Comparison of ENCODE assay signal across 1 cellular context in genomic region chr2:124875627-124876244, GRCh38.
TF ChIP-seq lines count a peak whose summit lies in the region.

No MANE protein-coding gene starts in this region.

TF ChIP-seq in GM12878, 131 proteins besides CTCF, POLR2A, EP300 and RAD21 (continued from another document):
- TF ChIP-seq ATF2 (IDR thresholded peaks at IDR 0.05; ENCODE audit: low read length) (peak; percentile 71), TARDBP (IDR thresholded peaks at IDR 0.05; ENCODE audit: borderline replicate concordance) (no peak), ZBED1 (IDR thresholded peaks at IDR 0.05; ENCODE audit: borderline replicate concordance) (peak; percentile 73; the same call in 1 of the 2 replicates), RELB (IDR thresholded peaks at IDR 0.05; ENCODE audit: low read depth) (0 out of 2 replicates have a peak, but pooled peaks have one; percentile 31), PKNOX1 (IDR thresholded peaks at IDR 0.05) (peak; percentile 87), ATF7 (IDR thresholded peaks at IDR 0.05; ENCODE audit: low read depth) (peak; percentile 59; the same call in 1 of the 2 replicates), E2F4 (IDR thresholded peaks at IDR 0.05; ENCODE audit: low read depth, low read length) (no peak), PML (IDR thresholded peaks at IDR 0.05; ENCODE audit: low read length) (0 out of 2 replicates have a peak, but pooled peaks have one; percentile 51), GABPA (IDR thresholded peaks at IDR 0.05; ENCODE audit: low read depth) (peak; percentile 35; the same call in 1 of the 2 replicates), IKZF2 (IDR thresholded peaks at IDR 0.05) (peak in 1 of 2 experiments; percentile 42; a peak in 2 of 4 replicates), MTA3 (IDR thresholded peaks at IDR 0.05; ENCODE audit: borderline replicate concordance, low read length) (no peak), BCL3 (IDR thresholded peaks at IDR 0.05; ENCODE audit: borderline replicate concordance, insufficient read depth, low read depth, low read length, poor library complexity, severe bottlenecking) (peak; percentile 82), ZZZ3 (IDR thresholded peaks at IDR 0.05; ENCODE audit: control insufficient read depth, insufficient read length, low read depth) (no peak), ZNF592 (IDR thresholded peaks at IDR 0.05) (no peak), NKRF (conservative IDR thresholded peaks at IDR 0.05) (no peak), SP1 (IDR thresholded peaks at IDR 0.05; ENCODE audit: low read depth, low read length) (no peak), JUNB (IDR thresholded peaks at IDR 0.05) (peak; percentile 98), JUND (IDR thresholded peaks at IDR 0.05; ENCODE audit: low read depth, low read length) (0 out of 2 replicates have a peak, but pooled peaks have one; percentile 29), REST (IDR thresholded peaks at IDR 0.05; ENCODE audit: low read depth, low read length) (no peak), ASH2L (IDR thresholded peaks at IDR 0.05; ENCODE audit: borderline replicate concordance, low read depth) (no peak), RUNX3 (IDR thresholded peaks at IDR 0.05; ENCODE audit: low read length) (peak; percentile 56; the same call in 1 of the 2 replicates), IKZF1 (conservative IDR thresholded peaks at IDR 0.05) (0 out of 2 replicates have a peak, but pooled peaks have one; percentile 19), KLF5 (IDR thresholded peaks at IDR 0.05; ENCODE audit: partially characterized antibody) (no peak), DPF2 (IDR thresholded peaks at IDR 0.05) (peak; percentile 61; the same call in 1 of the 2 replicates), BCL11A (IDR thresholded peaks at IDR 0.05; ENCODE audit: low read depth, low read length) (0 out of 2 replicates have a peak, but pooled peaks have one; percentile 18), MEF2B (IDR thresholded peaks at IDR 0.05; ENCODE audit: partially characterized antibody, poor library complexity, severe bottlenecking) (peak; percentile 20), TBL1XR1 (IDR thresholded peaks at IDR 0.05; ENCODE audit: low read depth, low read length) (no peak), CBFB (IDR thresholded peaks at IDR 0.05; ENCODE audit: low read depth) (peak; percentile 14; the same call in 1 of the 2 replicates), FOXM1 (IDR thresholded peaks at IDR 0.05; ENCODE audit: low read depth, low read length) (peak; percentile 69; the same call in 1 of the 2 replicates), SKIL (IDR thresholded peaks at IDR 0.05; ENCODE audit: low read depth, poor library complexity, severe bottlenecking) (peak; percentile 20)
